19 cellular contexts compared by ENCODE assay signal in the genomic region with DNA sequence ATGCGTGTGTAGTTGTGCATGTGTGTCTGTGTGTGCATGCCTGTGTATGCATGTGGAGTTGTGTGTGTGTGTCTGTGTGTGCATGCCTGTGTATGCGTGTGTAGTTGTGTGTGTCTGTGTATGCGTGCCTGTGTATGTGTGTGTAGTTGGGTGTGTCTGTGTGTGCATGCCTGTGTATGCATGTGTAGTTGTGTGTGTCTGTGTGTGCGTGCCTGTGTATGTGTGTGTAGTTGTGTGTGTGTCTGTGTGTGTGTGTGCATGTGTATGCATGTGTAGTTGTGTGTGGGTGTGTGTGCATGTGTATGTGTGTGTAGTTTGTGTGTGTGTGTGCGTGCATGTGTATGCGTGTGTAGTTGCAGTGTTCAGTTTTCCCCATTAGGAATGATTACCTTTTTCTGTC.
A peak's percentile ranks its signal among the peaks of the same experiment; 100 is the strongest.
DNase-seq lines count a peak whose midpoint lies in the region; ATAC-seq, FAIRE-seq and TF ChIP-seq lines count a peak whose summit lies in the region.
"Had no signal": no experiment of that assay in that cellular context is flagged by ENCODE, and none has a peak within 500 bp of the region (broad histone marks: within the 10 kb centered on the region; RNA-seq: fewer than 3 reads in every experiment).

No MANE protein-coding gene starts in this region.

- no peak overlapping the region for H3K14ac ChIP-seq in H9 (ENCODE audit: insufficient read depth, low read length)

- H3K9ac ChIP-seq in H9 (ENCODE audit: extremely low read depth, insufficient read length, low read length) (no peak overlapping the region), GM12878 (ENCODE audit: control insufficient read depth, insufficient read depth, low read length) (no peak overlapping the region)
- H3K9ac ChIP-seq: BLaER1 had no signal

- H3K27me3 Mint-ChIP-seq in H9 (ENCODE audit: low read depth) (no peaks in the 10 kb centered on the region; the same call in 1 of the 2 replicates), nephron progenitor cell (ENCODE audit: low read depth, poor library complexity) (peaks cover 14% of the 10 kb centered on the region)
- peaks cover 8 to 19% of the 10 kb centered on the region in 2 donors for H3K27me3 Mint-ChIP-seq in natural killer cell treated with Interleukin-12 subunit alpha and Interleukin-12 subunit beta and Interleukin-15 and Interleukin-18, amount 100 ng/mL, for 72 hours

- H3K4ac ChIP-seq in H9 (ENCODE audit: low read depth, low read length) = no peak overlapping the region

- POLR2A ChIA-PET in GM12878 (lab: Charles Lee) = no interaction called here

- no peaks in the 10 kb centered on the region for H3K36me3 ChIP-seq in GM12878 (ENCODE audit: control insufficient read depth in 2 of 2, insufficient read depth in 2 of 2, low read length in 1 of 2)
- H3K36me3 ChIP-seq: BLaER1 had no signal

- no peaks in the 10 kb centered on the region for H3K27me3 ChIP-seq in H9 (ENCODE audit: insufficient read depth, low read length)
- H3K27me3 ChIP-seq in GM12878 (replicated peaks in 1 of 2; ENCODE audit: control insufficient read depth in 2 of 2, insufficient read depth in 2 of 2, low read length in 1 of 2) = 0 out of 4 replicates have a peak, but pooled peaks cover 0 to 2% of the 10 kb centered on the region in 2 experiments
- H3K27me3 ChIP-seq: BLaER1 had no signal

- H3K27ac Mint-ChIP-seq in H9 (no peak overlapping the region; a peak in 1 of 7 replicates), nephron progenitor cell (peak overlapping the region; percentile 8)
- no peak overlapping the region for H3K27ac Mint-ChIP-seq in natural killer cell treated with Interleukin-12 subunit alpha and Interleukin-12 subunit beta and Interleukin-15 and Interleukin-18, amount 100 ng/mL, for 72 hours
- H3K27ac Mint-ChIP-seq: CD14-positive monocyte, GM23338, IgD-negative memory B cell had no signal

- in situ Hi-C loops in GM12878 (cut with MboI) = no loop called here

- H3K79me2 ChIP-seq in H9 (ENCODE audit: insufficient read depth, low read length) (no peaks in the 10 kb centered on the region), GM12878 (ENCODE audit: control insufficient read depth, insufficient read depth, low read length) (no peaks in the 10 kb centered on the region)

- H2BK12ac ChIP-seq in H9 (ENCODE audit: insufficient read length, low read depth, low read length) = no peak overlapping the region

- ATAC-seq in GM12878 = no peak
- ATAC-seq in HG02840 (IDR thresholded peaks at IDR 0.05; ENCODE audit: low FRiP score, unreplicated experiment) = no peak
- ATAC-seq in natural killer cell treated with Interleukin-12 subunit alpha and Interleukin-12 subunit beta and Interleukin-15 and Interleukin-18, amount 100 ng/mL, for 72 hours = no peak
- ATAC-seq: GM23338 had no signal

- no TSS peak for BruUV-seq in GM12878 (replicated peaks; lab: Mats Ljungman, UMichigan)

- DNase-seq in H9 (no peak), GM12878 (ENCODE audit: low read depth, low spot score) (no peak), nephron progenitor cell (no peak), urothelium cell line (ENCODE audit: low spot score) (no peak), RCC 7860 (ENCODE audit: low spot score) (no peak)
- no peak for DNase-seq in natural killer cell treated with Interleukin-12 subunit alpha and Interleukin-12 subunit beta and Interleukin-15 and Interleukin-18, amount 100 ng/mL, for 72 hours (ENCODE audit: low spot score)
- DNase-seq: 8988T; CD4-positive, alpha-beta memory T cell; DMS79 treated with DMSO at 0.1 percent for 48 hours; H7; KBM-7 had no signal

- no peak overlapping the region for H2AK5ac ChIP-seq in H9 (ENCODE audit: insufficient read length, low read length)

- intact Hi-C loops in GM12878 (cut with micrococcal nuclease; ENCODE audit: unreplicated experiment) = no loop called here

- RAD21 ChIA-PET in GM12878 (lab: Charles Lee; ENCODE audit: unreplicated experiment) = no interaction called here

- H3K23me2 ChIP-seq in H9 (ENCODE audit: insufficient read length, low read depth, low read length, poor library complexity, severe bottlenecking) = no peaks in the 10 kb centered on the region

- H3K9me3 ChIP-seq in H9 (ENCODE audit: control insufficient read depth, low read depth, low read length) = peaks cover 20% of the 10 kb centered on the region
- H3K9me3 ChIP-seq in GM12878 (replicated peaks; ENCODE audit: control insufficient read depth, insufficient read depth, low read length) = no peaks in the 10 kb centered on the region; the same call in 1 of the 3 replicates

- peaks cover 17 to 29% (median 22%) of the 10 kb centered on the region in 3 experiments for H3K36me3 Mint-ChIP-seq in H9 (ENCODE audit: insufficient read depth in 1 of 3, low read depth in 3 of 3)
- H3K36me3 Mint-ChIP-seq in nephron progenitor cell (ENCODE audit: low read depth) = no peaks in the 10 kb centered on the region
- no peaks in the 10 kb centered on the region for H3K36me3 Mint-ChIP-seq in natural killer cell treated with Interleukin-12 subunit alpha and Interleukin-12 subunit beta and Interleukin-15 and Interleukin-18, amount 100 ng/mL, for 72 hours
- H3K36me3 Mint-ChIP-seq: CD14-positive monocyte; CD4-positive, alpha-beta memory T cell had no signal

- SMC1A ChIA-PET in GM12878 (lab: Charles Lee; ENCODE audit: uncharacterized antibody, unreplicated experiment) = no interaction called here

- no peak overlapping the region for H3K4me2 ChIP-seq in H9 (ENCODE audit: insufficient read depth, insufficient read length, low read length)
- H3K4me2 ChIP-seq in GM12878 (ENCODE audit: control insufficient read depth, insufficient read depth) = no peak overlapping the region
- H3K4me2 ChIP-seq: BLaER1, GM23338 had no signal

- no peak overlapping the region for H3K18ac ChIP-seq in H9 (ENCODE audit: insufficient read length, low read depth, low read length)

- H2BK15ac ChIP-seq in H9 (ENCODE audit: low read depth, low read length) = no peak overlapping the region

- H3K27ac ChIP-seq in H9 (ENCODE audit: insufficient read length, low read depth, low read length) (no peak overlapping the region), GM12878 (ENCODE audit: control insufficient read depth, insufficient read depth) (no peak overlapping the region)
- H3K27ac ChIP-seq: BLaER1, HL-60 had no signal

- TF ChIP-seq EP300 in GM12878 (IDR thresholded peaks at IDR 0.05; ENCODE audit: borderline replicate concordance in 1 of 2, control insufficient read depth in 1 of 2, low read depth in 2 of 2, low read length in 2 of 2) = no peak

- H4K5ac ChIP-seq in H9 (ENCODE audit: insufficient read length, low read depth, low read length) = no peak overlapping the region

- no peaks in the 10 kb centered on the region for H3K79me1 ChIP-seq in H9 (ENCODE audit: insufficient read depth, low read depth, low read length, poor library complexity, severe bottlenecking)

- no peak overlapping the region for H3K23ac ChIP-seq in H9 (ENCODE audit: insufficient read length, low read depth, low read length)

- H3T11ph ChIP-seq in H9 (ENCODE audit: low read length) = no peak overlapping the region

- H4K91ac ChIP-seq in H9 (ENCODE audit: insufficient read length, low read depth, low read length) = no peak overlapping the region

- no peak overlapping the region for H3K56ac ChIP-seq in H9 (ENCODE audit: insufficient read length, low read depth, low read length)

- TF ChIP-seq CTCF in H9 (conservative IDR thresholded peaks at IDR 0.05) = no peak
- TF ChIP-seq CTCF in GM12878 (IDR thresholded peaks at IDR 0.05 in 2 of 3, conservative IDR thresholded peaks at IDR 0.05 in 1 of 3; ENCODE audit: control insufficient read depth in 2 of 3, extremely low read depth in 1 of 3, insufficient read depth in 1 of 3, low read depth in 3 of 3, low read length in 3 of 3) = no peak
- no peak for TF ChIP-seq CTCF in nephron progenitor cell (IDR thresholded peaks at IDR 0.05)

- H3K4me1 ChIP-seq in H9 (ENCODE audit: insufficient read depth, low read length) (no peaks in the 10 kb centered on the region), GM12878 (ENCODE audit: control insufficient read depth, insufficient read depth, low read length) (no peaks in the 10 kb centered on the region)
- H3K4me1 ChIP-seq: BLaER1 had no signal

- H3K9me3 Mint-ChIP-seq in H9 (peaks cover 29 to 40% of the 10 kb centered on the region in 2 experiments), nephron progenitor cell (peaks cover 36% of the 10 kb centered on the region)
- no peaks in the 10 kb centered on the region for H3K9me3 Mint-ChIP-seq in natural killer cell treated with Interleukin-12 subunit alpha and Interleukin-12 subunit beta and Interleukin-15 and Interleukin-18, amount 100 ng/mL, for 72 hours

- H2BK20ac ChIP-seq in H9 (ENCODE audit: low read depth, low read length, poor library complexity, severe bottlenecking) = no peak overlapping the region

- WGBS in H9 (ENCODE audit: extremely low coverage, insufficient read length, low lambda C conversion rate) = no CpG with 5 or more reads among the region's 6 CpGs
- 82% methylated on average over 5 of the region's 6 CpGs for WGBS in GM12878 (ENCODE audit: insufficient coverage, insufficient replicate concordance, low lambda C conversion rate, missing lambda C conversion rate)

- H3K4me1 Mint-ChIP-seq in H9 (no peaks in the 10 kb centered on the region), nephron progenitor cell (no peaks in the 10 kb centered on the region)
- no peaks in the 10 kb centered on the region for H3K4me1 Mint-ChIP-seq in natural killer cell treated with Interleukin-12 subunit alpha and Interleukin-12 subunit beta and Interleukin-15 and Interleukin-18, amount 100 ng/mL, for 72 hours (ENCODE audit: low read depth in 2 of 2)
- H3K4me1 Mint-ChIP-seq: CD14-positive monocyte; CD4-positive, alpha-beta memory T cell; GM23338 had no signal

- H3K4me3 ChIP-seq in GM12878 = no peak overlapping the region
- H3K4me3 ChIP-seq: BLaER1, GM23338 had no signal

- peak overlapping the region; percentile 10 for H4K8ac ChIP-seq in H9 (replicated peaks; ENCODE audit: insufficient read length, low read depth, low read length)

- H2BK120ac ChIP-seq in H9 (ENCODE audit: low read depth, low read length, poor library complexity, severe bottlenecking) = no peak overlapping the region

- TF ChIP-seq RAD21 in GM12878 (IDR thresholded peaks at IDR 0.05; ENCODE audit: insufficient read depth, low read depth, low read length) = no peak

- H3K4me3 Mint-ChIP-seq in H9 (no peak overlapping the region), nephron progenitor cell (no peak overlapping the region)
- no peak overlapping the region for H3K4me3 Mint-ChIP-seq in natural killer cell treated with Interleukin-12 subunit alpha and Interleukin-12 subunit beta and Interleukin-15 and Interleukin-18, amount 100 ng/mL, for 72 hours
- H3K4me3 Mint-ChIP-seq: CD14-positive monocyte; CD4-positive, alpha-beta memory T cell; GM23338 had no signal

- H2AFZ ChIP-seq in H9 (ENCODE audit: low read length) = no peak overlapping the region
- no peak overlapping the region for H2AFZ ChIP-seq in GM12878 (ENCODE audit: control insufficient read depth, low read depth, low read length)
- H2AFZ ChIP-seq: GM23338 had no signal

- H4K20me1 ChIP-seq in H9 (ENCODE audit: control insufficient read depth, insufficient read depth, insufficient read length) (no peaks in the 10 kb centered on the region), GM12878 (ENCODE audit: control insufficient read depth, insufficient read depth) (no peaks in the 10 kb centered on the region)
- H4K20me1 ChIP-seq: BLaER1 had no signal

- CTCF ChIA-PET in GM12878 (lab: Yijun Ruan, JAX) = no interaction called here

- FAIRE-seq in GM12878 (lab: Jason Lieb, UNC) (no peak), urothelium cell line (lab: Jason Lieb, UNC) (peak; percentile 99), RCC 7860 (lab: Jason Lieb, UNC) (no peak)
- FAIRE-seq: GM12892, GM18507 had no signal

- H2BK5ac ChIP-seq in H9 (ENCODE audit: insufficient read length, low read length) = no peak overlapping the region

- no peak for TF ChIP-seq POLR2A in GM12878 (IDR thresholded peaks at IDR 0.05; ENCODE audit: low read depth, low read length)
